In the genomic region with DNA sequence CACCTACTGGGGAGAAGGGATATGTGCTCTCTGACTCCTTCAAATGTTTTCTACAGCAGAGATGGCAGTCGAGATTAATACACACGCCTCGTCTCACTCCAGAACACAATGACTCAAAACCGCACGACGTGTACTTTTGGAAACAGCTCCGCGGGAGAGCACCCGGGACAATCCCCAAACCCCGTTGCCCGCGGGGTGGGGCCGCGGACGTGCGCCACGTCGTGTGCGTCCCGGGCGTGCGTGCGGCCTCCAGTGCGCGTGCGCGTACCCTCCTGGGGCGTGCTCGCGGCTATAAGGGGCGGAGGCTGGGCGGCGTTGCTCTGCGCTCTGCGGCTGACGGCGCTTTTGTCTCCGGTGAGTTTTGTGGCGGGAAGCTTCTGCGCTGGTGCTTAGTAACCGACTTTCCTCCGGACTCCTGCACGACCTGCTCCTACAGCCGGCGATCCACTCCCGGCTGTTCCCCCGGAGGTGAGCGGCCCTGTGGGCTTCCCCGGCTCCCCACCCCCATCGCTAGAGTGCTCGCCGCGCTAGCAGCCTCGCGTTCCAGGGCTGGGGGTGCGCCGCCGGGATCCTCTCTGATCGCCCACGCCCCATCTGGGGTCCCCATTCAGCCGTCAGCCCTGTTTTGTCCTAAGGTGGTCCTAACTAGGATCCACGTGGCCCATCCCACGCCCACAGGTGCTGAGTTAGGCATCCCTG, we compare ENCODE assay signal across 1 cellular context.
A peak's percentile ranks its signal among the peaks of the same experiment; 100 is the strongest.
TF ChIP-seq lines count a peak whose summit lies in the region.

A gene with protein sequence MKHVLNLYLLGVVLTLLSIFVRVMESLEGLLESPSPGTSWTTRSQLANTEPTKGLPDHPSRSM (plus strand): TSS at position 323 of the 699 bp plus-strand sequence. CDS start 1,391 bp downstream, outside the sequence.

TF ChIP-seq in K562, 482 proteins besides CTCF, POLR2A, EP300 and RAD21 (continued from another document and continues in another):
- TF ChIP-seq, protein P1, sequence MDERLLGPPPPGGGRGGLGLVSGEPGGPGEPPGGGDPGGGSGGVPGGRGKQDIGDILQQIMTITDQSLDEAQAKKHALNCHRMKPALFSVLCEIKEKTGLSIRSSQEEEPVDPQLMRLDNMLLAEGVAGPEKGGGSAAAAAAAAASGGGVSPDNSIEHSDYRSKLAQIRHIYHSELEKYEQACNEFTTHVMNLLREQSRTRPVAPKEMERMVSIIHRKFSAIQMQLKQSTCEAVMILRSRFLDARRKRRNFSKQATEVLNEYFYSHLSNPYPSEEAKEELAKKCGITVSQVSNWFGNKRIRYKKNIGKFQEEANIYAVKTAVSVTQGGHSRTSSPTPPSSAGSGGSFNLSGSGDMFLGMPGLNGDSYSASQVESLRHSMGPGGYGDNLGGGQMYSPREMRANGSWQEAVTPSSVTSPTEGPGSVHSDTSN (CRISPR knock-in tag; IDR thresholded peaks at IDR 0.05; ENCODE audit: low read depth) = no peak
- TF ChIP-seq, protein P1 (tag; conservative IDR thresholded peaks at IDR 0.05; ENCODE audit: low read depth) = no peak
- TF ChIP-seq, protein P2, sequence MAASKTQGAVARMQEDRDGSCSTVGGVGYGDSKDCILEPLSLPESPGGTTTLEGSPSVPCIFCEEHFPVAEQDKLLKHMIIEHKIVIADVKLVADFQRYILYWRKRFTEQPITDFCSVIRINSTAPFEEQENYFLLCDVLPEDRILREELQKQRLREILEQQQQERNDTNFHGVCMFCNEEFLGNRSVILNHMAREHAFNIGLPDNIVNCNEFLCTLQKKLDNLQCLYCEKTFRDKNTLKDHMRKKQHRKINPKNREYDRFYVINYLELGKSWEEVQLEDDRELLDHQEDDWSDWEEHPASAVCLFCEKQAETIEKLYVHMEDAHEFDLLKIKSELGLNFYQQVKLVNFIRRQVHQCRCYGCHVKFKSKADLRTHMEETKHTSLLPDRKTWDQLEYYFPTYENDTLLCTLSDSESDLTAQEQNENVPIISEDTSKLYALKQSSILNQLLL (CRISPR knock-in tag; IDR thresholded peaks at IDR 0.05; ENCODE audit: borderline replicate concordance) = no peak
- TF ChIP-seq ZKSCAN3 (CRISPR knock-in tag; IDR thresholded peaks at IDR 0.05) (no peak), NELFE (IDR thresholded peaks at IDR 0.05; ENCODE audit: insufficient read depth, insufficient read length) (no peak), CBFA2T2 (conservative IDR thresholded peaks at IDR 0.05) (no peak), FOS (IDR thresholded peaks at IDR 0.05; ENCODE audit: extremely low read depth, insufficient read length) (no peak), ILK (tag; IDR thresholded peaks at IDR 0.05; ENCODE audit: borderline replicate concordance, low read depth) (no peak), RBM15 (IDR thresholded peaks at IDR 0.05; ENCODE audit: insufficient read depth, low read length) (no peak), ZNF311 (CRISPR knock-in tag; IDR thresholded peaks at IDR 0.05) (no peak), HOXB6 (CRISPR knock-in tag; IDR thresholded peaks at IDR 0.05; ENCODE audit: borderline replicate concordance) (no peak), ZNF121 (CRISPR knock-in tag; conservative IDR thresholded peaks at IDR 0.05) (no peak), MAFK (IDR thresholded peaks at IDR 0.05; ENCODE audit: low read length) (no peak), RFX1 (IDR thresholded peaks at IDR 0.05) (peak; percentile 37; the same call in 1 of the 2 replicates), ZC3H8 (IDR thresholded peaks at IDR 0.05) (no peak), GABPB2 (CRISPR knock-in tag; conservative IDR thresholded peaks at IDR 0.05) (no peak), SAP30 (IDR thresholded peaks at IDR 0.05; ENCODE audit: borderline replicate concordance, insufficient read depth, low read depth, low read length, poor library complexity, severe bottlenecking) (peak; percentile 86), SRF (CRISPR knock-in tag; IDR thresholded peaks at IDR 0.05) (0 out of 4 replicates have a peak, but pooled peaks of 1 of the 2 experiments have one; percentile 48), CXXC5 (CRISPR knock-in tag; IDR thresholded peaks at IDR 0.05) (peak; percentile 100), MTA2 (IDR thresholded peaks at IDR 0.05; ENCODE audit: low read depth) (peak; percentile 54), HDAC6 (IDR thresholded peaks at IDR 0.05; ENCODE audit: low read depth, low read length) (no peak)
- TF ChIP-seq, protein P3, sequence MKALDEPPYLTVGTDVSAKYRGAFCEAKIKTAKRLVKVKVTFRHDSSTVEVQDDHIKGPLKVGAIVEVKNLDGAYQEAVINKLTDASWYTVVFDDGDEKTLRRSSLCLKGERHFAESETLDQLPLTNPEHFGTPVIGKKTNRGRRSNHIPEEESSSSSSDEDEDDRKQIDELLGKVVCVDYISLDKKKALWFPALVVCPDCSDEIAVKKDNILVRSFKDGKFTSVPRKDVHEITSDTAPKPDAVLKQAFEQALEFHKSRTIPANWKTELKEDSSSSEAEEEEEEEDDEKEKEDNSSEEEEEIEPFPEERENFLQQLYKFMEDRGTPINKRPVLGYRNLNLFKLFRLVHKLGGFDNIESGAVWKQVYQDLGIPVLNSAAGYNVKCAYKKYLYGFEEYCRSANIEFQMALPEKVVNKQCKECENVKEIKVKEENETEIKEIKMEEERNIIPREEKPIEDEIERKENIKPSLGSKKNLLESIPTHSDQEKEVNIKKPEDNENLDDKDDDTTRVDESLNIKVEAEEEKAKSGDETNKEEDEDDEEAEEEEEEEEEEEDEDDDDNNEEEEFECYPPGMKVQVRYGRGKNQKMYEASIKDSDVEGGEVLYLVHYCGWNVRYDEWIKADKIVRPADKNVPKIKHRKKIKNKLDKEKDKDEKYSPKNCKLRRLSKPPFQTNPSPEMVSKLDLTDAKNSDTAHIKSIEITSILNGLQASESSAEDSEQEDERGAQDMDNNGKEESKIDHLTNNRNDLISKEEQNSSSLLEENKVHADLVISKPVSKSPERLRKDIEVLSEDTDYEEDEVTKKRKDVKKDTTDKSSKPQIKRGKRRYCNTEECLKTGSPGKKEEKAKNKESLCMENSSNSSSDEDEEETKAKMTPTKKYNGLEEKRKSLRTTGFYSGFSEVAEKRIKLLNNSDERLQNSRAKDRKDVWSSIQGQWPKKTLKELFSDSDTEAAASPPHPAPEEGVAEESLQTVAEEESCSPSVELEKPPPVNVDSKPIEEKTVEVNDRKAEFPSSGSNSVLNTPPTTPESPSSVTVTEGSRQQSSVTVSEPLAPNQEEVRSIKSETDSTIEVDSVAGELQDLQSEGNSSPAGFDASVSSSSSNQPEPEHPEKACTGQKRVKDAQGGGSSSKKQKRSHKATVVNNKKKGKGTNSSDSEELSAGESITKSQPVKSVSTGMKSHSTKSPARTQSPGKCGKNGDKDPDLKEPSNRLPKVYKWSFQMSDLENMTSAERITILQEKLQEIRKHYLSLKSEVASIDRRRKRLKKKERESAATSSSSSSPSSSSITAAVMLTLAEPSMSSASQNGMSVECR (CRISPR knock-in tag; IDR thresholded peaks at IDR 0.05) = 0 out of 2 replicates have a peak, but pooled peaks have one; percentile 25
- TF ChIP-seq, protein P4, sequence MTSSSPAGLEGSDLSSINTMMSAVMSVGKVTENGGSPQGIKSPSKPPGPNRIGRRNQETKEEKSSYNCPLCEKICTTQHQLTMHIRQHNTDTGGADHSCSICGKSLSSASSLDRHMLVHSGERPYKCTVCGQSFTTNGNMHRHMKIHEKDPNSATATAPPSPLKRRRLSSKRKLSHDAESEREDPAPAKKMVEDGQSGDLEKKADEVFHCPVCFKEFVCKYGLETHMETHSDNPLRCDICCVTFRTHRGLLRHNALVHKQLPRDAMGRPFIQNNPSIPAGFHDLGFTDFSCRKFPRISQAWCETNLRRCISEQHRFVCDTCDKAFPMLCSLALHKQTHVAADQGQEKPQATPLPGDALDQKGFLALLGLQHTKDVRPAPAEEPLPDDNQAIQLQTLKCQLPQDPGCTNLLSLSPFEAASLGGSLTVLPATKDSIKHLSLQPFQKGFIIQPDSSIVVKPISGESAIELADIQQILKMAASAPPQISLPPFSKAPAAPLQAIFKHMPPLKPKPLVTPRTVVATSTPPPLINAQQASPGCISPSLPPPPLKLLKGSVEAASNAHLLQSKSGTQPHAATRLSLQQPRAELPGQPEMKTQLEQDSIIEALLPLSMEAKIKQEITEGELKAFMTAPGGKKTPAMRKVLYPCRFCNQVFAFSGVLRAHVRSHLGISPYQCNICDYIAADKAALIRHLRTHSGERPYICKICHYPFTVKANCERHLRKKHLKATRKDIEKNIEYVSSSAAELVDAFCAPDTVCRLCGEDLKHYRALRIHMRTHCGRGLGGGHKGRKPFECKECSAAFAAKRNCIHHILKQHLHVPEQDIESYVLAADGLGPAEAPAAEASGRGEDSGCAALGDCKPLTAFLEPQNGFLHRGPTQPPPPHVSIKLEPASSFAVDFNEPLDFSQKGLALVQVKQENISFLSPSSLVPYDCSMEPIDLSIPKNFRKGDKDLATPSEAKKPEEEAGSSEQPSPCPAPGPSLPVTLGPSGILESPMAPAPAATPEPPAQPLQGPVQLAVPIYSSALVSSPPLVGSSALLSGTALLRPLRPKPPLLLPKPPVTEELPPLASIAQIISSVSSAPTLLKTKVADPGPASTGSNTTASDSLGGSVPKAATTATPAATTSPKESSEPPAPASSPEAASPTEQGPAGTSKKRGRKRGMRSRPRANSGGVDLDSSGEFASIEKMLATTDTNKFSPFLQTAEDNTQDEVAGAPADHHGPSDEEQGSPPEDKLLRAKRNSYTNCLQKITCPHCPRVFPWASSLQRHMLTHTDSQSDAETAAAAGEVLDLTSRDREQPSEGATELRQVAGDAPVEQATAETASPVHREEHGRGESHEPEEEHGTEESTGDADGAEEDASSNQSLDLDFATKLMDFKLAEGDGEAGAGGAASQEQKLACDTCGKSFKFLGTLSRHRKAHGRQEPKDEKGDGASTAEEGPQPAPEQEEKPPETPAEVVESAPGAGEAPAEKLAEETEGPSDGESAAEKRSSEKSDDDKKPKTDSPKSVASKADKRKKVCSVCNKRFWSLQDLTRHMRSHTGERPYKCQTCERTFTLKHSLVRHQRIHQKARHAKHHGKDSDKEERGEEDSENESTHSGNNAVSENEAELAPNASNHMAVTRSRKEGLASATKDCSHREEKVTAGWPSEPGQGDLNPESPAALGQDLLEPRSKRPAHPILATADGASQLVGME (CRISPR knock-in tag; IDR thresholded peaks at IDR 0.05) = peak; percentile 75; the same call in 1 of the 2 replicates
- TF ChIP-seq, protein P5, sequence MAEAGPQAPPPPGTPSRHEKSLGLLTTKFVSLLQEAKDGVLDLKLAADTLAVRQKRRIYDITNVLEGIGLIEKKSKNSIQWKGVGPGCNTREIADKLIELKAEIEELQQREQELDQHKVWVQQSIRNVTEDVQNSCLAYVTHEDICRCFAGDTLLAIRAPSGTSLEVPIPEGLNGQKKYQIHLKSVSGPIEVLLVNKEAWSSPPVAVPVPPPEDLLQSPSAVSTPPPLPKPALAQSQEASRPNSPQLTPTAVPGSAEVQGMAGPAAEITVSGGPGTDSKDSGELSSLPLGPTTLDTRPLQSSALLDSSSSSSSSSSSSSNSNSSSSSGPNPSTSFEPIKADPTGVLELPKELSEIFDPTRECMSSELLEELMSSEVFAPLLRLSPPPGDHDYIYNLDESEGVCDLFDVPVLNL (CRISPR knock-in tag; IDR thresholded peaks at IDR 0.05; ENCODE audit: low read depth) = no peak; the same call in 1 of the 2 replicates
- TF ChIP-seq, protein P6, sequence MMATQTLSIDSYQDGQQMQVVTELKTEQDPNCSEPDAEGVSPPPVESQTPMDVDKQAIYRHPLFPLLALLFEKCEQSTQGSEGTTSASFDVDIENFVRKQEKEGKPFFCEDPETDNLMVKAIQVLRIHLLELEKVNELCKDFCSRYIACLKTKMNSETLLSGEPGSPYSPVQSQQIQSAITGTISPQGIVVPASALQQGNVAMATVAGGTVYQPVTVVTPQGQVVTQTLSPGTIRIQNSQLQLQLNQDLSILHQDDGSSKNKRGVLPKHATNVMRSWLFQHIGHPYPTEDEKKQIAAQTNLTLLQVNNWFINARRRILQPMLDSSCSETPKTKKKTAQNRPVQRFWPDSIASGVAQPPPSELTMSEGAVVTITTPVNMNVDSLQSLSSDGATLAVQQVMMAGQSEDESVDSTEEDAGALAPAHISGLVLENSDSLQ (IDR thresholded peaks at IDR 0.05) = peak; percentile 42
- TF ChIP-seq, protein P7, sequence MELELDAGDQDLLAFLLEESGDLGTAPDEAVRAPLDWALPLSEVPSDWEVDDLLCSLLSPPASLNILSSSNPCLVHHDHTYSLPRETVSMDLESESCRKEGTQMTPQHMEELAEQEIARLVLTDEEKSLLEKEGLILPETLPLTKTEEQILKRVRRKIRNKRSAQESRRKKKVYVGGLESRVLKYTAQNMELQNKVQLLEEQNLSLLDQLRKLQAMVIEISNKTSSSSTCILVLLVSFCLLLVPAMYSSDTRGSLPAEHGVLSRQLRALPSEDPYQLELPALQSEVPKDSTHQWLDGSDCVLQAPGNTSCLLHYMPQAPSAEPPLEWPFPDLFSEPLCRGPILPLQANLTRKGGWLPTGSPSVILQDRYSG (tag; conservative IDR thresholded peaks at IDR 0.05; ENCODE audit: low read depth) = 0 out of 2 replicates have a peak, but pooled peaks have one; percentile 5
- TF ChIP-seq, protein P8, sequence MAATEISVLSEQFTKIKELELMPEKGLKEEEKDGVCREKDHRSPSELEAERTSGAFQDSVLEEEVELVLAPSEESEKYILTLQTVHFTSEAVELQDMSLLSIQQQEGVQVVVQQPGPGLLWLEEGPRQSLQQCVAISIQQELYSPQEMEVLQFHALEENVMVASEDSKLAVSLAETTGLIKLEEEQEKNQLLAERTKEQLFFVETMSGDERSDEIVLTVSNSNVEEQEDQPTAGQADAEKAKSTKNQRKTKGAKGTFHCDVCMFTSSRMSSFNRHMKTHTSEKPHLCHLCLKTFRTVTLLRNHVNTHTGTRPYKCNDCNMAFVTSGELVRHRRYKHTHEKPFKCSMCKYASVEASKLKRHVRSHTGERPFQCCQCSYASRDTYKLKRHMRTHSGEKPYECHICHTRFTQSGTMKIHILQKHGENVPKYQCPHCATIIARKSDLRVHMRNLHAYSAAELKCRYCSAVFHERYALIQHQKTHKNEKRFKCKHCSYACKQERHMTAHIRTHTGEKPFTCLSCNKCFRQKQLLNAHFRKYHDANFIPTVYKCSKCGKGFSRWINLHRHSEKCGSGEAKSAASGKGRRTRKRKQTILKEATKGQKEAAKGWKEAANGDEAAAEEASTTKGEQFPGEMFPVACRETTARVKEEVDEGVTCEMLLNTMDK (IDR thresholded peaks at IDR 0.05; ENCODE audit: borderline replicate concordance, insufficient read depth, low read depth, low read length, poor library complexity, severe bottlenecking) = peak; percentile 1
- TF ChIP-seq, protein P9, sequence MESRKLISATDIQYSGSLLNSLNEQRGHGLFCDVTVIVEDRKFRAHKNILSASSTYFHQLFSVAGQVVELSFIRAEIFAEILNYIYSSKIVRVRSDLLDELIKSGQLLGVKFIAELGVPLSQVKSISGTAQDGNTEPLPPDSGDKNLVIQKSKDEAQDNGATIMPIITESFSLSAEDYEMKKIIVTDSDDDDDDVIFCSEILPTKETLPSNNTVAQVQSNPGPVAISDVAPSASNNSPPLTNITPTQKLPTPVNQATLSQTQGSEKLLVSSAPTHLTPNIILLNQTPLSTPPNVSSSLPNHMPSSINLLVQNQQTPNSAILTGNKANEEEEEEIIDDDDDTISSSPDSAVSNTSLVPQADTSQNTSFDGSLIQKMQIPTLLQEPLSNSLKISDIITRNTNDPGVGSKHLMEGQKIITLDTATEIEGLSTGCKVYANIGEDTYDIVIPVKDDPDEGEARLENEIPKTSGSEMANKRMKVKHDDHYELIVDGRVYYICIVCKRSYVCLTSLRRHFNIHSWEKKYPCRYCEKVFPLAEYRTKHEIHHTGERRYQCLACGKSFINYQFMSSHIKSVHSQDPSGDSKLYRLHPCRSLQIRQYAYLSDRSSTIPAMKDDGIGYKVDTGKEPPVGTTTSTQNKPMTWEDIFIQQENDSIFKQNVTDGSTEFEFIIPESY (CRISPR knock-in tag; IDR thresholded peaks at IDR 0.05) = peak; percentile 40; the same call in 1 of the 2 replicates
